2 cellular contexts compared by ENCODE assay signal in genomic region chr6:150142657-150143501, GRCh38.
TF ChIP-seq lines count a peak whose summit lies in the region.

TSS of gene PPP1R14C (plus strand) at chr6:150143044. CDS start at chr6:150143193, 149 bp downstream.

TF ChIP-seq in SK-N-SH, 30 proteins besides CTCF, POLR2A, EP300 and RAD21 (continued from another document):
- TF ChIP-seq REST (IDR thresholded peaks at IDR 0.05; ENCODE audit: low read depth, low read length) (no peak), JUND (IDR thresholded peaks at IDR 0.05) (no peak)

TF ChIP-seq in SK-N-SH treated with all-trans-retinoic acid at 6 μM for 48 hours, 23 proteins besides CTCF, POLR2A, EP300 and RAD21 (continued from another document):
- no peak for TF ChIP-seq ARNTL (CRISPR knock-in tag; IDR thresholded peaks at IDR 0.05; ENCODE audit: borderline replicate concordance, low read depth)
- no peak for TF ChIP-seq CSRNP3 (CRISPR knock-in tag; IDR thresholded peaks at IDR 0.05)
- TF ChIP-seq ZNF565 (CRISPR knock-in tag; conservative IDR thresholded peaks at IDR 0.05; ENCODE audit: low read depth), result no peak
